31 cellular contexts compared by ENCODE assay signal in genomic region chr12:68065687-68066086, GRCh38.
"Had no signal": no experiment of that assay in that cellular context is flagged by ENCODE, and none has a peak within 500 bp of the region (broad histone marks: within the 10 kb centered on the region; RNA-seq: fewer than 3 reads in every experiment).

No MANE protein-coding gene starts in this region.

- H3K27ac Mint-ChIP-seq: activated CD4-positive, alpha-beta T cell treated with anti-CD3 and anti-CD28 coated beads, Interleukin-2, amount 10 ng/mL, durations not matched to agents 7 days and 5 days; activated CD8-positive, alpha-beta T cell treated with anti-CD3 and anti-CD28 coated beads for 36 hours; activated naive CD4-positive, alpha-beta T cell treated with anti-CD3 and anti-CD28 coated beads, Interleukin-2, amount 10 ng/mL, durations not matched to agents 7 days and 5 days; activated naive CD8-positive, alpha-beta T cell treated with anti-CD3 and anti-CD28 coated beads, Interleukin-2, amount 10 ng/mL, durations not matched to agents 7 days and 5 days; T-helper 2 cell treated with Interferon-gamma antibody and Interleukin-4, amounts not matched to agents 5 μg/mL and 100 μg/mL, for 36 hours had no signal

- ATAC-seq: activated CD4-positive, CD25-positive, alpha-beta regulatory T cell treated with anti-CD3 and anti-CD28 coated beads, Interleukin-2, amount 50 U/mL, for 24 hours; activated CD8-positive, alpha-beta T cell treated with anti-CD3 and anti-CD28 coated beads for 36 hours; left lung; lower lobe of right lung; pancreas; sciatic nerve; upper lobe of right lung had no signal

- H3K27ac ChIP-seq: brain microvascular endothelial cell, coronary artery, dorsolateral prefrontal cortex, left lung, lower lobe of right lung, pancreas, prostate gland, suprapubic skin, tibial artery, upper lobe of right lung, VCaP had no signal

- H3K36me3 ChIP-seq: brain microvascular endothelial cell, left lung, lower lobe of right lung, pancreas, prostate gland, suprapubic skin, tibial artery, upper lobe of right lung had no signal

- H3K4me3 ChIP-seq: coronary artery, dorsolateral prefrontal cortex, left lung, lower lobe of right lung, pancreas, prostate gland, smooth muscle cell, suprapubic skin, tibial artery, upper lobe of right lung had no signal

- H3K9me3 ChIP-seq: pancreas, prostate gland had no signal

- H3K4me3 Mint-ChIP-seq: activated CD4-positive, alpha-beta T cell treated with anti-CD3 and anti-CD28 coated beads, Interleukin-2, amount 10 ng/mL, durations not matched to agents 7 days and 5 days; activated CD8-positive, alpha-beta T cell treated with anti-CD3 and anti-CD28 coated beads for 36 hours; activated naive CD4-positive, alpha-beta T cell treated with anti-CD3 and anti-CD28 coated beads, Interleukin-2, amount 10 ng/mL, durations not matched to agents 7 days and 5 days; activated naive CD8-positive, alpha-beta T cell treated with anti-CD3 and anti-CD28 coated beads, Interleukin-2, amount 10 ng/mL, durations not matched to agents 7 days and 5 days; T-helper 2 cell treated with Interferon-gamma antibody and Interleukin-4, amounts not matched to agents 5 μg/mL and 100 μg/mL, for 36 hours had no signal

- H3K4me1 Mint-ChIP-seq: activated CD4-positive, alpha-beta T cell treated with anti-CD3 and anti-CD28 coated beads, Interleukin-2, amount 10 ng/mL, durations not matched to agents 7 days and 5 days; activated naive CD4-positive, alpha-beta T cell treated with anti-CD3 and anti-CD28 coated beads, Interleukin-2, amount 10 ng/mL, durations not matched to agents 7 days and 5 days had no signal

- H3K4me1 ChIP-seq: left lung, lower lobe of right lung, pancreas, prostate gland, suprapubic skin, tibial artery, upper lobe of right lung had no signal

- FAIRE-seq: astrocyte, frontal cortex, pancreas had no signal

- H3K27me3 Mint-ChIP-seq: activated CD8-positive, alpha-beta T cell treated with anti-CD3 and anti-CD28 coated beads for 36 hours; activated naive CD4-positive, alpha-beta T cell treated with anti-CD3 and anti-CD28 coated beads, Interleukin-2, amount 10 ng/mL, durations not matched to agents 7 days and 5 days; activated naive CD8-positive, alpha-beta T cell treated with anti-CD3 and anti-CD28 coated beads, Interleukin-2, amount 10 ng/mL, durations not matched to agents 7 days and 5 days had no signal

- H3K27me3 ChIP-seq: brain microvascular endothelial cell, dorsolateral prefrontal cortex, suprapubic skin, tibial artery, upper lobe of right lung had no signal

- H3K4me2 ChIP-seq: smooth muscle cell had no signal

- DNase-seq: activated CD4-positive, alpha-beta T cell treated with anti-CD3 and anti-CD28 coated beads, Interleukin-2, amount 10 ng/mL, durations not matched to agents 7 days and 5 days; activated CD8-positive, alpha-beta T cell treated with anti-CD3 and anti-CD28 coated beads for 36 hours; activated gamma-delta T cell; activated naive CD4-positive, alpha-beta T cell treated with anti-CD3 and anti-CD28 coated beads, Interleukin-2, amount 10 ng/mL, durations not matched to agents 7 days and 5 days; activated naive CD8-positive, alpha-beta T cell treated with anti-CD3 and anti-CD28 coated beads, Interleukin-2, amount 10 ng/mL, durations not matched to agents 7 days and 5 days; brain microvascular endothelial cell; dorsolateral prefrontal cortex; effector memory CD4-positive, alpha-beta T cell; kidney glomerular epithelial cell; left lung; lower lobe of right lung; mesenchymal stem cell; pancreas; retina; stimulated activated CD4-positive, alpha-beta T cell treated with anti-CD3 and anti-CD28 coated beads, Interleukin-1b, Interleukin-23, amount 100 ng/mL, for 48 hours; stimulated activated CD4-positive, alpha-beta T cell treated with anti-CD3 and anti-CD28 coated beads, Interleukin-4, amount 100 ng/mL, for 4 hours; stimulated activated CD8-positive, alpha-beta memory T cell treated with anti-CD3 and anti-CD28 coated beads, Interleukin-4, amount 100 ng/mL, for 48 hours; stimulated activated naive CD4-positive, alpha-beta T cell; T-helper 1 cell; tibial artery; upper lobe of right lung had no signal
